Comparison of ENCODE assay signal across 1 cellular context in the genomic region with DNA sequence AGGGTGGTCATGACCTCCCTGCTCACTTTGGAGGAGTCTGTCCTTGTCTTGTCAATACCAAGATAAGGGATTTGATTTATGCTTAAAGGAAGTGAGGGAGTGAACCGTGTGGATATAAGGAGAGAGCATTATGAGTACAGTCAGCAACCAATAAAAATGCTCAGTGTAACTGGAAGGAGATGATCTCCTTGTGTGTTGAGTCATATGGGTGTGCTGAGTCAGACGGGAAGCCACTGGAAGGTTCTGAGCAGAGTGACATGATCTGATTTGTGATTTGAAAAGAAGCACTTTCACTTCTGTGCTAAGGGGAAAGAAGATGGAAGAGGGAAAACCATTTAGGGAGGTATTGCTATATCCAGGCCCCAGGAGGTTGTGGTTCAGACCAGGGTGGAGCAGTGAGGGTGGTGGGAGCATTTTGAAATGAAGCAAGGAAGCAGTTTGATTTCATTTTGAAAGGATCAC.
A peak's percentile ranks its signal among the peaks of the same experiment; 100 is the strongest.
TF ChIP-seq lines count a peak whose summit lies in the region.

No MANE protein-coding gene starts in this region.

TF ChIP-seq in K562, 482 proteins besides CTCF, POLR2A, EP300 and RAD21 (continued from another document):
- TF ChIP-seq ZNF407 (IDR thresholded peaks at IDR 0.05; ENCODE audit: low read depth): no peak
- no peak for TF ChIP-seq KDM5B (IDR thresholded peaks at IDR 0.05; ENCODE audit: insufficient replicate concordance, low read depth, low read length)
- TF ChIP-seq NFXL1 (CRISPR knock-in tag; IDR thresholded peaks at IDR 0.05): no peak
- TF ChIP-seq, protein P1, sequence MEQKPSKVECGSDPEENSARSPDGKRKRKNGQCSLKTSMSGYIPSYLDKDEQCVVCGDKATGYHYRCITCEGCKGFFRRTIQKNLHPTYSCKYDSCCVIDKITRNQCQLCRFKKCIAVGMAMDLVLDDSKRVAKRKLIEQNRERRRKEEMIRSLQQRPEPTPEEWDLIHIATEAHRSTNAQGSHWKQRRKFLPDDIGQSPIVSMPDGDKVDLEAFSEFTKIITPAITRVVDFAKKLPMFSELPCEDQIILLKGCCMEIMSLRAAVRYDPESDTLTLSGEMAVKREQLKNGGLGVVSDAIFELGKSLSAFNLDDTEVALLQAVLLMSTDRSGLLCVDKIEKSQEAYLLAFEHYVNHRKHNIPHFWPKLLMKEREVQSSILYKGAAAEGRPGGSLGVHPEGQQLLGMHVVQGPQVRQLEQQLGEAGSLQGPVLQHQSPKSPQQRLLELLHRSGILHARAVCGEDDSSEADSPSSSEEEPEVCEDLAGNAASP (IDR thresholded peaks at IDR 0.05): no peak
- no peak for TF ChIP-seq HNRNPK (IDR thresholded peaks at IDR 0.05; ENCODE audit: low read depth, low read length, poor library complexity, severe bottlenecking)
- TF ChIP-seq THRAP3 (IDR thresholded peaks at IDR 0.05; ENCODE audit: borderline replicate concordance): no peak
- TF ChIP-seq NBN (IDR thresholded peaks at IDR 0.05; ENCODE audit: low read depth): peak; percentile 65
- TF ChIP-seq, protein P2, sequence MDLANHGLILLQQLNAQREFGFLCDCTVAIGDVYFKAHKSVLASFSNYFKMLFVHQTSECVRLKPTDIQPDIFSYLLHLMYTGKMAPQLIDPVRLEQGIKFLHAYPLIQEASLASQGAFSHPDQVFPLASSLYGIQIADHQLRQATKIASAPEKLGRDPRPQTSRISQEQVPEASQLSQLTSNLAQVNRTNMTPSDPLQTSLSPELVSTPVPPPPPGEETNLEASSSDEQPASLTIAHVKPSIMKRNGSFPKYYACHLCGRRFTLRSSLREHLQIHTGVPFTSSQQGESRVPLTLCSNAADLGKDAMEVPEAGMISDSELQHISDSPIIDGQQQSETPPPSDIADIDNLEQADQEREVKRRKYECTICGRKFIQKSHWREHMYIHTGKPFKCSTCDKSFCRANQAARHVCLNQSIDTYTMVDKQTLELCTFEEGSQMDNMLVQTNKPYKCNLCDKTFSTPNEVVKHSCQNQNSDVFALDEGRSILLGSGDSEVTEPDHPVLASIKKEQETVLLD (IDR thresholded peaks at IDR 0.05): no peak; the same call in 1 of the 2 replicates
- TF ChIP-seq MTA2 (IDR thresholded peaks at IDR 0.05; ENCODE audit: low read depth): no peak
- peak; percentile 34; the same call in 1 of the 2 replicates for TF ChIP-seq LCOR (CRISPR knock-in tag; IDR thresholded peaks at IDR 0.05)
- no peak for TF ChIP-seq SRSF7 (optimal IDR thresholded peaks at IDR 0.05; ENCODE audit: low read depth, low read length)
- TF ChIP-seq HNRNPUL1 (IDR thresholded peaks at IDR 0.05; ENCODE audit: low read length): no peak
- no peak for TF ChIP-seq WHSC1 (IDR thresholded peaks at IDR 0.05; ENCODE audit: low read length)
- no peak for TF ChIP-seq ZBTB7A (IDR thresholded peaks at IDR 0.05; ENCODE audit: borderline replicate concordance, control insufficient read depth, low read depth, low read length)
- TF ChIP-seq NEUROD1 (IDR thresholded peaks at IDR 0.05; ENCODE audit: borderline replicate concordance, low read depth, low read length, partially characterized antibody): no peak
- no peak for TF ChIP-seq SMAD4 (CRISPR knock-in tag; conservative IDR thresholded peaks at IDR 0.05)
- TF ChIP-seq RBM39 (optimal IDR thresholded peaks at IDR 0.05; ENCODE audit: low read depth, low read length): no peak
- TF ChIP-seq SAP30 (IDR thresholded peaks at IDR 0.05; ENCODE audit: borderline replicate concordance, insufficient read depth, low read depth, low read length, poor library complexity, severe bottlenecking): no peak
- no peak for TF ChIP-seq RREB1 (CRISPR knock-in tag; IDR thresholded peaks at IDR 0.05)
- peak; percentile 29 for TF ChIP-seq DACH1 (IDR thresholded peaks at IDR 0.05; ENCODE audit: partially characterized antibody)
TF ChIP-seq in K562: peak in this region for 103.
